In the genomic region with DNA sequence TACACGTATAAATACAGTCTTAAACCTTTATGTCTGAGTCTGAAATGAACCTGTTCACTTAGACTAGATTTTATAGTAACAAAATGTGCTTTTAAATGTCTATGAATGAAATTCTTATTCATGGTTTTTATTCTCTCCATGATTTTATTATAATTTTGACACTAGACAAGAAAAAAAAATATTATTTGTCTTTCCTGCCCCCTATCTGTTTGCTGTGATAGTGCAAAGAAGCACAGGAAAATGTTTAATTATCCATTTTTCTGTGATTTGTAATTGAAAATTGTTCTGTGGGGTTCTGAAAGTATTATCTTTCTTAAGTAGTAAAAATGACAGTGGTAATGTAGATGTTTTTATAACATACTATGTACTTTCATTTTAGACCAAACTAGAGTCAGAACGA, we compare ENCODE assay signal across 11 cellular contexts. TPM values are rescaled to one million over a fixed set of nuclear protein-coding genes. Genes with fewer than 3 reads are reported as not detected.
DNase-seq lines count a peak whose midpoint lies in the region; ATAC-seq and TF ChIP-seq lines count a peak whose summit lies in the region.
"Had no signal": no experiment of that assay in that cellular context is flagged by ENCODE, and none has a peak within 500 bp of the region (broad histone marks: within the 10 kb centered on the region; RNA-seq: fewer than 3 reads in every experiment).

No MANE protein-coding gene starts in this region.

- CTCF ChIA-PET in SK-N-SH (lab: Yijun Ruan, JAX), result interaction anchor here (1.2 to 2.3 kb wide), 3 partner anchors 11 to 109 kb away, joined by 3 to 9 read pairs (median 5); no protein-coding TSS in a partner anchor
- CTCF ChIA-PET in Calu3 (lab: Charles Lee), result no interaction called here

- TF ChIP-seq CTCF in SK-N-SH (IDR thresholded peaks at IDR 0.05), result peak; percentile 70
- peak in 4 of 6 experiments; percentile 30 to 50 (median 44) for TF ChIP-seq CTCF in esophagus squamous epithelium (IDR thresholded peaks at IDR 0.05)
- peak in 10 of 11 experiments; percentile 8 to 49 (median 28) for TF ChIP-seq CTCF in spleen (IDR thresholded peaks at IDR 0.05 in 8 of 11, conservative IDR thresholded peaks at IDR 0.05 in 3 of 11)
- TF ChIP-seq CTCF in Calu3 (IDR thresholded peaks at IDR 0.05; ENCODE audit: unreplicated experiment), result no peak

- intact Hi-C loops in esophagus squamous epithelium (cut with DNase I), result loop anchor here (10.0 kb wide), 1 partner anchor 88 kb away; no protein-coding TSS in a partner anchor
- intact Hi-C loops in spleen (cut with DNase I; ENCODE audit: low total_unique reads), result loop anchor here (10.0 kb wide), 1 partner anchor 88 kb away; no protein-coding TSS in a partner anchor
- intact Hi-C loops in Calu3 (cut with micrococcal nuclease; ENCODE audit: unreplicated experiment), result loop anchor here (1.0 kb wide), 1 partner anchor 87 kb away; no protein-coding TSS in a partner anchor

- H3K4me1 Mint-ChIP-seq in Calu3 (ENCODE audit: low read depth, unreplicated experiment), result no peaks in the 10 kb centered on the region
- H3K4me1 Mint-ChIP-seq: stimulated activated effector memory CD8-positive, alpha-beta T cell treated with anti-CD3 and anti-CD28 coated beads, Interleukin-12 subunit alpha, Interleukin-12 subunit beta, amount 100 ng/mL, for 72 hours had no signal

- H3K9me3 Mint-ChIP-seq in Calu3 (ENCODE audit: low read depth, unreplicated experiment), result no peaks in the 10 kb centered on the region
- H3K9me3 Mint-ChIP-seq: stimulated activated effector memory CD8-positive, alpha-beta T cell treated with anti-CD3 and anti-CD28 coated beads, Interleukin-12 subunit alpha, Interleukin-12 subunit beta, amount 100 ng/mL, for 72 hours had no signal

- TF ChIP-seq EP300 in SK-N-SH (IDR thresholded peaks at IDR 0.05; ENCODE audit: borderline replicate concordance in 1 of 2, low read depth in 1 of 2, low read length in 1 of 2), result no peak

- H3K79me2 ChIP-seq in SK-N-SH (ENCODE audit: insufficient read depth), result no peaks in the 10 kb centered on the region

- 40% methylated on average over 2 of the region's 2 CpGs for WGBS in SK-N-SH (ENCODE audit: low lambda C conversion rate)
- 65 to 77% methylated on average over 2 of the region's 2 CpGs for WGBS in esophagus squamous epithelium, 2 donors
- WGBS in spleen, 5 donors, result 62 to 96% (median 87%) methylated on average over 2 of the region's 2 CpGs

- H3K27me3 ChIP-seq in SK-N-SH (ENCODE audit: insufficient read depth) (no peaks in the 10 kb centered on the region), esophagus squamous epithelium (no peaks in the 10 kb centered on the region), spleen (replicated peaks in 1 of 7) (no peaks in the 10 kb centered on the region)

- POLR2A ChIA-PET in SK-N-SH (lab: Yijun Ruan, JAX), result no interaction called here

- H3K4me3 Mint-ChIP-seq in Calu3 (ENCODE audit: low read depth, unreplicated experiment), result no peak overlapping the region
- H3K4me3 Mint-ChIP-seq: stimulated activated effector memory CD8-positive, alpha-beta T cell treated with anti-CD3 and anti-CD28 coated beads, Interleukin-12 subunit alpha, Interleukin-12 subunit beta, amount 100 ng/mL, for 72 hours had no signal

- no peak for ATAC-seq in SK-N-SH treated with all-trans-retinoic acid at 6 μM for 48 hours
- no peak for ATAC-seq in GM21423 (IDR thresholded peaks at IDR 0.05; ENCODE audit: unreplicated experiment)
- ATAC-seq: stimulated activated effector memory CD8-positive, alpha-beta T cell treated with anti-CD3 and anti-CD28 coated beads, Interleukin-12 subunit alpha, Interleukin-12 subunit beta, amount 100 ng/mL, for 72 hours had no signal

- H2AFZ ChIP-seq in SK-N-SH (ENCODE audit: low read depth), result no peak overlapping the region

- H3K9me3 ChIP-seq in SK-N-SH (no peaks in the 10 kb centered on the region), esophagus squamous epithelium (no peaks in the 10 kb centered on the region), spleen (no peaks in the 10 kb centered on the region)

- TF ChIP-seq POLR2A in esophagus squamous epithelium (IDR thresholded peaks at IDR 0.05) (no peak), spleen (IDR thresholded peaks at IDR 0.05) (no peak)

- no peaks in the 10 kb centered on the region for H3K36me3 ChIP-seq in SK-N-SH (replicated peaks in 1 of 2; ENCODE audit: control insufficient read depth in 1 of 2, insufficient read depth in 2 of 2, low read length in 1 of 2)
- peaks cover 0 to 28% (median 0%) of the 10 kb centered on the region in 3 donors for H3K36me3 ChIP-seq in esophagus squamous epithelium
- peaks cover 0 to 58% (median 6%) of the 10 kb centered on the region in 6 donors for H3K36me3 ChIP-seq in spleen

- H3K9me2 ChIP-seq in SK-N-SH, result no peaks in the 10 kb centered on the region

- no peak overlapping the region for H3K27ac ChIP-seq in SK-N-SH (ENCODE audit: low read depth in 2 of 2, low read length in 1 of 2)
- no peak overlapping the region for H3K27ac ChIP-seq in esophagus squamous epithelium
- no peak overlapping the region for H3K27ac ChIP-seq in spleen

- no peaks in the 10 kb centered on the region for H4K20me1 ChIP-seq in SK-N-SH (ENCODE audit: insufficient read depth)

- no peak overlapping the region for H3K4me2 ChIP-seq in SK-N-SH

- no peak overlapping the region for H3K9ac ChIP-seq in SK-N-SH

- H3K27me3 Mint-ChIP-seq in Calu3 (ENCODE audit: unreplicated experiment), result no peaks in the 10 kb centered on the region

- no peaks in the 10 kb centered on the region for H3K4me1 ChIP-seq in SK-N-SH (ENCODE audit: control insufficient read depth in 1 of 2, insufficient read depth in 2 of 2, low read depth in 1 of 2, low read length in 1 of 2)
- H3K4me1 ChIP-seq in esophagus squamous epithelium, result no peaks in the 10 kb centered on the region
- H3K4me1 ChIP-seq in spleen, result no peaks in the 10 kb centered on the region

- H3K27ac Mint-ChIP-seq in Calu3 (ENCODE audit: unreplicated experiment), result no peak overlapping the region
- H3K27ac Mint-ChIP-seq: stimulated activated effector memory CD8-positive, alpha-beta T cell treated with anti-CD3 and anti-CD28 coated beads, Interleukin-12 subunit alpha, Interleukin-12 subunit beta, amount 100 ng/mL, for 72 hours had no signal

- peak; percentile 3 for DNase-seq in SK-N-SH
- DNase-seq in OCI-M1 (lab: John Stamatoyannopoulos, UW), result peak; percentile 2
- DNase-seq in esophagus squamous epithelium (lab: John Stamatoyannopoulos, UW), result no peak
- DNase-seq in spleen, result no peak
- no peak for DNase-seq in effector CD8-positive, alpha-beta T cell (lab: John Stamatoyannopoulos, UW)
- DNase-seq in Calu3, result no peak
- DNase-seq: activated CD4-positive, alpha-beta T cell treated with anti-CD3 and anti-CD28 coated beads, Interleukin-2, amount 50 U/mL, for 48 hours; SHP77 treated with DMSO at 0.1 percent for 48 hours had no signal

- TF ChIP-seq RAD21 in SK-N-SH (IDR thresholded peaks at IDR 0.05; ENCODE audit: low read length), result peak; percentile 51

- H3F3A ChIP-seq in SK-N-SH (replicated peaks; ENCODE audit: insufficient read depth), result no peaks in the 10 kb centered on the region

- H3K36me3 Mint-ChIP-seq in Calu3 (ENCODE audit: insufficient read depth, unreplicated experiment), result no peaks in the 10 kb centered on the region

- no TSS peak for BruUV-seq in Calu3 (replicated peaks; lab: Mats Ljungman, UMichigan)

- H3K4me3 ChIP-seq in SK-N-SH (ENCODE audit: low read depth in 2 of 2, low read length in 1 of 2), result no peak overlapping the region
- no peak overlapping the region for H3K4me3 ChIP-seq in esophagus squamous epithelium
- H3K4me3 ChIP-seq in spleen, result no peak overlapping the region

TF ChIP-seq in SK-N-SH, 30 proteins besides CTCF, POLR2A, EP300 and RAD21:
- TF ChIP-seq YY1 (IDR thresholded peaks at IDR 0.05; ENCODE audit: low read depth) (no peak), SMC3 (IDR thresholded peaks at IDR 0.05; ENCODE audit: low read depth, low read length) (0 out of 2 replicates have a peak, but pooled peaks have one; percentile 2)
- TF ChIP-seq, protein P1, sequence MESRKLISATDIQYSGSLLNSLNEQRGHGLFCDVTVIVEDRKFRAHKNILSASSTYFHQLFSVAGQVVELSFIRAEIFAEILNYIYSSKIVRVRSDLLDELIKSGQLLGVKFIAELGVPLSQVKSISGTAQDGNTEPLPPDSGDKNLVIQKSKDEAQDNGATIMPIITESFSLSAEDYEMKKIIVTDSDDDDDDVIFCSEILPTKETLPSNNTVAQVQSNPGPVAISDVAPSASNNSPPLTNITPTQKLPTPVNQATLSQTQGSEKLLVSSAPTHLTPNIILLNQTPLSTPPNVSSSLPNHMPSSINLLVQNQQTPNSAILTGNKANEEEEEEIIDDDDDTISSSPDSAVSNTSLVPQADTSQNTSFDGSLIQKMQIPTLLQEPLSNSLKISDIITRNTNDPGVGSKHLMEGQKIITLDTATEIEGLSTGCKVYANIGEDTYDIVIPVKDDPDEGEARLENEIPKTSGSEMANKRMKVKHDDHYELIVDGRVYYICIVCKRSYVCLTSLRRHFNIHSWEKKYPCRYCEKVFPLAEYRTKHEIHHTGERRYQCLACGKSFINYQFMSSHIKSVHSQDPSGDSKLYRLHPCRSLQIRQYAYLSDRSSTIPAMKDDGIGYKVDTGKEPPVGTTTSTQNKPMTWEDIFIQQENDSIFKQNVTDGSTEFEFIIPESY (IDR thresholded peaks at IDR 0.05; ENCODE audit: borderline replicate concordance, low read depth), result no peak

TF ChIP-seq in SK-N-SH treated with all-trans-retinoic acid at 6 μM for 48 hours, 23 proteins besides CTCF, POLR2A, EP300 and RAD21 (continues in another document):
- TF ChIP-seq, protein P2, sequence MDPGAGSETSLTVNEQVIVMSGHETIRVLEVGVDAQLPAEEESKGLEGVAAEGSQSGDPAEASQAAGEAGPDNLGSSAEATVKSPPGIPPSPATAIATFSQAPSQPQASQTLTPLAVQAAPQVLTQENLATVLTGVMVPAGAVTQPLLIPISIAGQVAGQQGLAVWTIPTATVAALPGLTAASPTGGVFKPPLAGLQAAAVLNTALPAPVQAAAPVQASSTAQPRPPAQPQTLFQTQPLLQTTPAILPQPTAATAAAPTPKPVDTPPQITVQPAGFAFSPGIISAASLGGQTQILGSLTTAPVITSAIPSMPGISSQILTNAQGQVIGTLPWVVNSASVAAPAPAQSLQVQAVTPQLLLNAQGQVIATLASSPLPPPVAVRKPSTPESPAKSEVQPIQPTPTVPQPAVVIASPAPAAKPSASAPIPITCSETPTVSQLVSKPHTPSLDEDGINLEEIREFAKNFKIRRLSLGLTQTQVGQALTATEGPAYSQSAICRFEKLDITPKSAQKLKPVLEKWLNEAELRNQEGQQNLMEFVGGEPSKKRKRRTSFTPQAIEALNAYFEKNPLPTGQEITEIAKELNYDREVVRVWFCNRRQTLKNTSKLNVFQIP (CRISPR knock-in tag; IDR thresholded peaks at IDR 0.05; ENCODE audit: borderline replicate concordance, low read depth), result no peak

RNA-seq across cellular contexts. Expression of a gene that starts 52.0 kb away (rescaled TPM):
- polyA plus RNA-seq in SK-N-SH (2012; rRNA removed), result 2.0 and 2.9 TPM in 2 replicates
- 0.96 and 1.3 TPM in 2 replicates for polyA plus RNA-seq in SK-N-SH (2012; cell fraction: cytosol; rRNA removed)
- 7.6 and 15.1 TPM in 2 replicates for polyA plus RNA-seq in SK-N-SH (2012; cell fraction: nucleus; rRNA removed)
- total RNA-seq in esophagus squamous epithelium, result 10 to 100 TPM in 1 of 4 donors, 1 to 10 TPM in 3; 4.3 to 14.9 (median 6.4) TPM
- total RNA-seq in spleen, result 10 to 100 TPM; 17.8 to 36.0 (median 19.2) TPM
- polyA plus RNA-seq in spleen, result 10 to 100 TPM; 17.5 to 35.6 (median 20.7) TPM
- 5.7 and 7.2 TPM in 2 replicates for total RNA-seq in Calu3 (2022)

Comparison
In these comparisons a context has a peak if more than half of its experiments do, and no peak if none do; other contexts are left out.
1. DNase-seq: peak in SK-N-SH (single experiment) and OCI-M1 (single experiment); none in esophagus squamous epithelium (single experiment), spleen (single experiment), effector CD8-positive, alpha-beta T cell (single experiment) and Calu3 (single experiment).